8 cellular contexts compared by ENCODE assay signal in genomic region chr10:7410800-7411670, GRCh38. TPM values are rescaled to one million over a fixed set of nuclear protein-coding genes. Genes with fewer than 3 reads are reported as not detected.
DNase-seq lines count a peak whose midpoint lies in the region; ATAC-seq and TF ChIP-seq lines count a peak whose summit lies in the region.

Gene SFMBT2 (minus strand): TSS chr10:7411034. CDS start chr10:7381898, 29,136 bp downstream.

- H3K4me2 ChIP-seq in trophoblast cell (ENCODE audit: low read length), result peak within 1 kb of the TSS; percentile 87

- peaks cover 2% of the 10 kb centered on the region for H3K9me3 ChIP-seq in trophoblast cell (ENCODE audit: insufficient read depth, low read depth, low read length)

- intact Hi-C loops in left cardiac atrium (cut with DNase I), result loop anchor here in 1 of 2 donors (5.0 to 10.0 kb wide), 3 partner anchors 204 to 736 kb away; no protein-coding TSS in a partner anchor

- H3K36me3 ChIP-seq in trophoblast cell (ENCODE audit: control insufficient read depth in 1 of 2, insufficient read depth in 2 of 2, low read length in 2 of 2), result no peaks in the 10 kb centered on the region

- peaks cover 11% of the 10 kb centered on the region for H3K27me3 ChIP-seq in trophoblast cell (ENCODE audit: insufficient read depth, low read length)

- ATAC-seq in SK-N-SH treated with all-trans-retinoic acid at 6 μM for 48 hours (peak; percentile 82), left cardiac atrium (peak; percentile 67 to 79), GM19324 (IDR thresholded peaks at IDR 0.05; ENCODE audit: low FRiP score, unreplicated experiment) (no peak)

- H3K23ac ChIP-seq in trophoblast cell (ENCODE audit: low read length), result no peak within 1 kb of the TSS

- peak within 1 kb of the TSS; percentile 43 for H2BK5ac ChIP-seq in trophoblast cell (ENCODE audit: low read depth, low read length, poor library complexity)

- peaks cover 12% of the 10 kb centered on the region for H3K79me1 ChIP-seq in trophoblast cell (ENCODE audit: low read length)

- no peak within 1 kb of the TSS for H3K27ac ChIP-seq in trophoblast cell (ENCODE audit: low read depth, low read length)

- H4K12ac ChIP-seq in trophoblast cell (ENCODE audit: low read depth, low read length), result peak within 1 kb of the TSS; percentile 91

- peak within 1 kb of the TSS; percentile 86 for H3K4me3 ChIP-seq in trophoblast cell (ENCODE audit: low read depth, low read length)

- H4K91ac ChIP-seq in trophoblast cell (ENCODE audit: low read depth, low read length), result peak within 1 kb of the TSS; percentile 71

- H3K14ac ChIP-seq in trophoblast cell (ENCODE audit: low read length), result peak within 1 kb of the TSS; percentile 34

- DNase-seq in AG20443 (ENCODE audit: low spot score), result peak; percentile 91
- DNase-seq in GM19238 (ENCODE audit: insufficient read length, low spot score), result peak; percentile 62
- DNase-seq in HK-2 (ENCODE audit: unreplicated experiment), result peak; percentile 35
- DNase-seq in amygdala (lab: John Stamatoyannopoulos, UW), result peak in 42 of 56 donors; percentile 24 to 74 (median 58)
- DNase-seq in left cardiac atrium, result peak; percentile 65
- DNase-seq in trophoblast cell, result peak in 1 of 2 donors; percentile 67

- no CpG with 5 or more reads among the region's 74 CpGs for WGBS in trophoblast cell (ENCODE audit: extremely low coverage, insufficient coverage, insufficient read length)

- H3K79me2 ChIP-seq in trophoblast cell (ENCODE audit: control insufficient read depth, insufficient read depth, low read length, poor library complexity), result peaks cover 8% of the 10 kb centered on the region

- peak within 1 kb of the TSS; percentile 80 for H3K18ac ChIP-seq in trophoblast cell (ENCODE audit: low read length)

- H2BK12ac ChIP-seq in trophoblast cell (ENCODE audit: low read length), result peak within 1 kb of the TSS; percentile 56

- H2AFZ ChIP-seq in trophoblast cell (ENCODE audit: insufficient read depth, low read length, poor library complexity), result peak within 1 kb of the TSS; percentile 79

- peak within 1 kb of the TSS; percentile 65 for H3K9ac ChIP-seq in trophoblast cell (ENCODE audit: low read length)

- H2BK120ac ChIP-seq in trophoblast cell (ENCODE audit: insufficient read depth, low read length, poor library complexity), result peak within 1 kb of the TSS; percentile 78

- H4K8ac ChIP-seq in trophoblast cell (ENCODE audit: low read depth, low read length), result peak within 1 kb of the TSS; percentile 83

- peaks cover 28 to 35% of the 10 kb centered on the region in 2 experiments for H3K4me1 ChIP-seq in trophoblast cell (ENCODE audit: control insufficient read depth in 1 of 2, insufficient read depth in 2 of 2, low read length in 2 of 2)

- no peak within 1 kb of the TSS for H2AK5ac ChIP-seq in trophoblast cell (ENCODE audit: low read length)

- peak within 1 kb of the TSS; percentile 49 for H3K4ac ChIP-seq in trophoblast cell (ENCODE audit: low read depth, low read length)

TF ChIP-seq in SK-N-SH treated with all-trans-retinoic acid at 6 μM for 48 hours, 23 proteins besides CTCF, POLR2A, EP300 and RAD21:
- TF ChIP-seq ZFP30 (CRISPR knock-in tag; IDR thresholded peaks at IDR 0.05), result no peak
- TF ChIP-seq, protein P1, sequence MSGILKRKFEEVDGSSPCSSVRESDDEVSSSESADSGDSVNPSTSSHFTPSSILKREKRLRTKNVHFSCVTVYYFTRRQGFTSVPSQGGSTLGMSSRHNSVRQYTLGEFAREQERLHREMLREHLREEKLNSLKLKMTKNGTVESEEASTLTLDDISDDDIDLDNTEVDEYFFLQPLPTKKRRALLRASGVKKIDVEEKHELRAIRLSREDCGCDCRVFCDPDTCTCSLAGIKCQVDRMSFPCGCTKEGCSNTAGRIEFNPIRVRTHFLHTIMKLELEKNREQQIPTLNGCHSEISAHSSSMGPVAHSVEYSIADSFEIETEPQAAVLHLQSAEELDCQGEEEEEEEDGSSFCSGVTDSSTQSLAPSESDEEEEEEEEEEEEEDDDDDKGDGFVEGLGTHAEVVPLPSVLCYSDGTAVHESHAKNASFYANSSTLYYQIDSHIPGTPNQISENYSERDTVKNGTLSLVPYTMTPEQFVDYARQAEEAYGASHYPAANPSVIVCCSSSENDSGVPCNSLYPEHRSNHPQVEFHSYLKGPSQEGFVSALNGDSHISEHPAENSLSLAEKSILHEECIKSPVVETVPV (CRISPR knock-in tag; IDR thresholded peaks at IDR 0.05), result no peak
- TF ChIP-seq TOX (CRISPR knock-in tag; IDR thresholded peaks at IDR 0.05; ENCODE audit: borderline replicate concordance), result no peak
- TF ChIP-seq ZNF8 (CRISPR knock-in tag; IDR thresholded peaks at IDR 0.05), result no peak
- no peak for TF ChIP-seq GLIS3 (CRISPR knock-in tag; IDR thresholded peaks at IDR 0.05)
- TF ChIP-seq SNAI2 (CRISPR knock-in tag; IDR thresholded peaks at IDR 0.05), result no peak
- no peak for TF ChIP-seq ZFP3 (CRISPR knock-in tag; IDR thresholded peaks at IDR 0.05)
- no peak for TF ChIP-seq TSHZ2 (CRISPR knock-in tag; IDR thresholded peaks at IDR 0.05)
- TF ChIP-seq OSR1 (CRISPR knock-in tag; IDR thresholded peaks at IDR 0.05), result no peak
- no peak for TF ChIP-seq CREB5 (CRISPR knock-in tag; IDR thresholded peaks at IDR 0.05; ENCODE audit: low read depth)
- no peak for TF ChIP-seq ARNTL (CRISPR knock-in tag; IDR thresholded peaks at IDR 0.05; ENCODE audit: borderline replicate concordance, low read depth)

RNA-seq across cellular contexts. Expression of gene SFMBT2, which starts in this region (rescaled TPM):
- total RNA-seq in left cardiac atrium, result 10 to 100 TPM in 1 of 2 donors, 1 to 10 TPM in 1; 9.9 to 11.4 TPM
- polyA plus RNA-seq in trophoblast cell (2013), result 1.3 and 1.6 TPM in 2 replicates
